In genomic region chr4:168852933-168853713, GRCh38 we compare ENCODE assay signal across 10 cellular contexts.
DNase-seq lines count a peak whose midpoint lies in the region; ATAC-seq and TF ChIP-seq lines count a peak whose summit lies in the region.
"Had no signal": no experiment of that assay in that cellular context is flagged by ENCODE, and none has a peak within 500 bp of the region (broad histone marks: within the 10 kb centered on the region; RNA-seq: fewer than 3 reads in every experiment).

No MANE protein-coding gene starts in this region.

- H3F3A ChIP-seq in PC-3 (ENCODE audit: low read length, unreplicated experiment) = no peaks in the 10 kb centered on the region

- peaks cover 25% of the 10 kb centered on the region; the same call in 1 of the 2 replicates for H3K79me2 ChIP-seq in PC-3 (ENCODE audit: low read length)

- no peaks in the 10 kb centered on the region for H4K20me1 ChIP-seq in PC-3 (ENCODE audit: low read length)

- POLR2A ChIA-PET in PC-3 (lab: Charles Lee; ENCODE audit: unreplicated experiment) = no interaction called here

- intact Hi-C loops in PC-3 (cut with micrococcal nuclease) = no loop called here

- H3K4me1 ChIP-seq in gastroesophageal sphincter = peaks cover 31 to 100% (median 45%) of the 10 kb centered on the region in 3 donors
- no peaks in the 10 kb centered on the region; the same call in 1 of the 2 replicates for H3K4me1 ChIP-seq in PC-3 (ENCODE audit: insufficient read depth, low read length)
- peaks cover 12% of the 10 kb centered on the region for H3K4me1 ChIP-seq in foreskin keratinocyte

- no peaks in the 10 kb centered on the region for H3K9me2 ChIP-seq in PC-3 (replicated peaks; ENCODE audit: low read length)

- BruUV-seq in PC-3 (replicated peaks; lab: Mats Ljungman, UMichigan) = no TSS peak

- H3K36me3 ChIP-seq in gastroesophageal sphincter (peaks cover 0 to 14% of the 10 kb centered on the region in 2 donors), PC-3 (ENCODE audit: low read depth, low read length) (no peaks in the 10 kb centered on the region)

- H3K4me2 ChIP-seq in PC-3 (ENCODE audit: low read length) = no peak overlapping the region

- WGBS in gastroesophageal sphincter (ENCODE audit: low coverage in 1 of 2), 2 donors = 64 to 74% methylated on average over 4 to 5 of the region's 6 CpGs

- CTCF ChIA-PET in PC-3 (lab: Charles Lee) = no interaction called here

- no peak for TF ChIP-seq POLR2A in gastroesophageal sphincter (IDR thresholded peaks at IDR 0.05)

- ATAC-seq in GM19463 (IDR thresholded peaks at IDR 0.05; ENCODE audit: unreplicated experiment) (peak; percentile 60), HG03135 (IDR thresholded peaks at IDR 0.05; ENCODE audit: unreplicated experiment) (peak; percentile 78), gastroesophageal sphincter (no peak), PC-3 (no peak), foreskin keratinocyte (no peak)

- no peak overlapping the region for H3K9ac ChIP-seq in PC-3 (ENCODE audit: low read length)

- peak overlapping the region; percentile 85 to 100 (median 92) for H3K27ac ChIP-seq in gastroesophageal sphincter
- no peak overlapping the region for H3K27ac ChIP-seq in PC-3 (ENCODE audit: low read length)
- H3K27ac ChIP-seq in foreskin keratinocyte = no peak overlapping the region
- H3K27ac ChIP-seq: HL-60 had no signal

- H3K4me3 ChIP-seq in GM08714 (ENCODE audit: low read length) (peak overlapping the region; percentile 20; the same call in 1 of the 2 replicates), gastroesophageal sphincter (no peak overlapping the region), PC-3 (ENCODE audit: low read length) (no peak overlapping the region)

- H2AFZ ChIP-seq in PC-3 (ENCODE audit: low read length) = no peak overlapping the region

- no peak for TF ChIP-seq EP300 in gastroesophageal sphincter (IDR thresholded peaks at IDR 0.05)

- no peaks in the 10 kb centered on the region for H3K9me3 ChIP-seq in gastroesophageal sphincter
- no peaks in the 10 kb centered on the region for H3K9me3 ChIP-seq in PC-3 (ENCODE audit: low read length)

- TF ChIP-seq CTCF in gastroesophageal sphincter (IDR thresholded peaks at IDR 0.05) (no peak), PC-3 (conservative IDR thresholded peaks at IDR 0.05; ENCODE audit: low read depth, low read length) (no peak), foreskin keratinocyte (conservative IDR thresholded peaks at IDR 0.05) (no peak)

- DNase-seq in DMS53 treated with DMSO at 0.1 percent for 48 hours (lab: John Stamatoyannopoulos, UW; ENCODE audit: unreplicated experiment) (no peak), HK-2 (ENCODE audit: unreplicated experiment) (no peak), PC-3 (no peak), foreskin keratinocyte (no peak)
- DNase-seq: naive thymus-derived CD4-positive, alpha-beta T cell had no signal

- H3K27me3 ChIP-seq in gastroesophageal sphincter (no peaks in the 10 kb centered on the region), PC-3 (ENCODE audit: low read length) (no peaks in the 10 kb centered on the region), foreskin keratinocyte (no peaks in the 10 kb centered on the region)

Comparison
In these comparisons a context has a peak if more than half of its experiments do, and no peak if none do; other contexts are left out.
1. ATAC-seq: peak in GM19463 (single experiment) and HG03135 (single experiment); none in gastroesophageal sphincter (single experiment), PC-3 (single experiment) and foreskin keratinocyte (single experiment).
2. H3K27ac ChIP-seq: peak in gastroesophageal sphincter (4 of 4); none in PC-3 (single experiment) and foreskin keratinocyte (single experiment).